8 cellular contexts compared by ENCODE assay signal in genomic region chr16:71358464-71359031, GRCh38. TPM values are rescaled to one million over a fixed set of nuclear protein-coding genes. Genes with fewer than 3 reads are reported as not detected.
DNase-seq lines count a peak whose midpoint lies in the region; ATAC-seq, FAIRE-seq and TF ChIP-seq lines count a peak whose summit lies in the region.

Gene CALB2, plus strand, starts transcription at chr16:71358723. Its CDS starts 70 bp downstream, at chr16:71358793.

- no peaks in the 10 kb centered on the region for H3K4me1 Mint-ChIP-seq in T-helper 2 cell treated with Interferon-gamma antibody and Interleukin-4, amounts not matched to agents 5 μg/mL and 100 μg/mL, for 36 hours (ENCODE audit: low read depth)
- peaks cover 13% of the 10 kb centered on the region for H3K4me1 Mint-ChIP-seq in astrocyte (ENCODE audit: low read depth, unreplicated experiment)

- no peak within 1 kb of the TSS for H3K4me3 Mint-ChIP-seq in T-helper 2 cell treated with Interferon-gamma antibody and Interleukin-4, amounts not matched to agents 5 μg/mL and 100 μg/mL, for 36 hours
- peak within 1 kb of the TSS; percentile 74 for H3K4me3 Mint-ChIP-seq in astrocyte (ENCODE audit: unreplicated experiment)

- H3K27ac Mint-ChIP-seq in T-helper 2 cell treated with Interferon-gamma antibody and Interleukin-4, amounts not matched to agents 5 μg/mL and 100 μg/mL, for 36 hours = no peak within 1 kb of the TSS
- H3K27ac Mint-ChIP-seq in astrocyte (ENCODE audit: unreplicated experiment) = peak within 1 kb of the TSS; percentile 78

- no peaks in the 10 kb centered on the region for H3K9me3 Mint-ChIP-seq in T-helper 2 cell treated with Interferon-gamma antibody and Interleukin-4, amounts not matched to agents 5 μg/mL and 100 μg/mL, for 36 hours
- no peaks in the 10 kb centered on the region for H3K9me3 Mint-ChIP-seq in astrocyte (ENCODE audit: unreplicated experiment)

- H2AFZ ChIP-seq in astrocyte (ENCODE audit: low read depth, low read length) = peak within 1 kb of the TSS; percentile 73

- DNase-seq in DMS53 treated with DMSO at 0.1 percent for 48 hours (lab: John Stamatoyannopoulos, UW; ENCODE audit: unreplicated experiment) = peak; percentile 20
- DNase-seq in KBM-7 = peak; percentile 60
- DNase-seq in T-helper 2 cell treated with Interferon-gamma antibody and Interleukin-4, amounts not matched to agents 5 μg/mL and 100 μg/mL, for 36 hours (ENCODE audit: low spot score) = peak; percentile 66
- no peak for DNase-seq in astrocyte (ENCODE audit: low read depth)
- no peak for DNase-seq in NOMO-1 treated with DMSO at 0.1 percent for 48 hours (lab: John Stamatoyannopoulos, UW; ENCODE audit: unreplicated experiment)

- in situ Hi-C loops in KBM-7 (cut with MboI; ENCODE audit: low pct_unique_long_range_greater_than_20kb, low sequenced_read_pairs) = no loop called here

- TF ChIP-seq CTCF in astrocyte (IDR thresholded peaks at IDR 0.05; ENCODE audit: insufficient read depth, low read depth, low read length) = peak; percentile 52

- H3K27me3 ChIP-seq in astrocyte (ENCODE audit: insufficient read depth, low read length) (peaks cover 9% of the 10 kb centered on the region), skeletal muscle satellite cell (ENCODE audit: control insufficient read depth, insufficient read depth, low read length) (peaks cover 43% of the 10 kb centered on the region)

- no peaks in the 10 kb centered on the region for H3K9me3 ChIP-seq in astrocyte (ENCODE audit: insufficient read depth, low read depth, low read length)
- H3K9me3 ChIP-seq in skeletal muscle satellite cell (replicated peaks; ENCODE audit: low read length) = no peaks in the 10 kb centered on the region

- FAIRE-seq in astrocyte (lab: Jason Lieb, UNC) = no peak

- H3K4me1 ChIP-seq in astrocyte (ENCODE audit: insufficient read depth, low read length) (peaks cover 28% of the 10 kb centered on the region), skeletal muscle satellite cell (ENCODE audit: control insufficient read depth, insufficient read depth, low read length) (peaks cover 12% of the 10 kb centered on the region)

- H3K27me3 Mint-ChIP-seq in T-helper 2 cell treated with Interferon-gamma antibody and Interleukin-4, amounts not matched to agents 5 μg/mL and 100 μg/mL, for 36 hours (ENCODE audit: low read depth) = peaks cover 13% of the 10 kb centered on the region
- peaks cover 32% of the 10 kb centered on the region for H3K27me3 Mint-ChIP-seq in astrocyte (ENCODE audit: low read depth, unreplicated experiment)

- no peaks in the 10 kb centered on the region for H3K79me2 ChIP-seq in astrocyte (ENCODE audit: insufficient read depth, low read length)

- no peaks in the 10 kb centered on the region for H3K36me3 Mint-ChIP-seq in T-helper 2 cell treated with Interferon-gamma antibody and Interleukin-4, amounts not matched to agents 5 μg/mL and 100 μg/mL, for 36 hours (ENCODE audit: low read depth)
- no peaks in the 10 kb centered on the region for H3K36me3 Mint-ChIP-seq in astrocyte (ENCODE audit: low read depth, unreplicated experiment)

- peak; percentile 94 for ATAC-seq in GM21529 (IDR thresholded peaks at IDR 0.05; ENCODE audit: unreplicated experiment)

- H4K20me1 ChIP-seq in astrocyte (ENCODE audit: insufficient read depth, low read length) = no peaks in the 10 kb centered on the region

- H3K4me3 ChIP-seq in astrocyte (ENCODE audit: insufficient read depth, low read depth, low read length) (peak within 1 kb of the TSS; percentile 47), iPS-11a (ENCODE audit: low read depth, low read length) (peak within 1 kb of the TSS; percentile 20), skeletal muscle satellite cell (ENCODE audit: low read length) (peak within 1 kb of the TSS; percentile 50)

- no peak within 1 kb of the TSS for H3K27ac ChIP-seq in astrocyte (ENCODE audit: low read depth, low read length)

- H3K36me3 ChIP-seq in astrocyte (ENCODE audit: insufficient read depth, low read length) (no peaks in the 10 kb centered on the region), skeletal muscle satellite cell (ENCODE audit: insufficient read depth, low read length) (no peaks in the 10 kb centered on the region)

- peak within 1 kb of the TSS; percentile 53 for H3K9ac ChIP-seq in astrocyte (ENCODE audit: low read length)
- H3K9ac ChIP-seq in skeletal muscle satellite cell (ENCODE audit: low read depth, low read length) = peak within 1 kb of the TSS; percentile 33

- H3K4me2 ChIP-seq in astrocyte (ENCODE audit: low read length) (peak within 1 kb of the TSS; percentile 84), skeletal muscle satellite cell (ENCODE audit: low read length) (peak within 1 kb of the TSS; percentile 83)

RNA-seq across cellular contexts. Expression of gene CALB2, which starts in this region (rescaled TPM):
- total RNA-seq in astrocyte = 4.2 TPM in 2 replicates
- total RNA-seq in skeletal muscle satellite cell (2012; rRNA removed) = not detected in 2 replicates

Comparison
In these comparisons a context has a peak if more than half of its experiments do, and no peak if none do; other contexts are left out.
1. DNase-seq: peak in DMS53 treated with DMSO at 0.1 percent for 48 hours (single experiment), KBM-7 (single experiment) and T-helper 2 cell treated with Interferon-gamma antibody and Interleukin-4, amounts not matched to agents 5 μg/mL and 100 μg/mL, for 36 hours (single experiment); none in astrocyte (single experiment) and NOMO-1 treated with DMSO at 0.1 percent for 48 hours (single experiment).
2. Peak in every context shown above with its lines, with median percentiles within 50 percentile points of each other: H3K4me3 ChIP-seq.